15 cellular contexts compared by ENCODE assay signal in the genomic region with DNA sequence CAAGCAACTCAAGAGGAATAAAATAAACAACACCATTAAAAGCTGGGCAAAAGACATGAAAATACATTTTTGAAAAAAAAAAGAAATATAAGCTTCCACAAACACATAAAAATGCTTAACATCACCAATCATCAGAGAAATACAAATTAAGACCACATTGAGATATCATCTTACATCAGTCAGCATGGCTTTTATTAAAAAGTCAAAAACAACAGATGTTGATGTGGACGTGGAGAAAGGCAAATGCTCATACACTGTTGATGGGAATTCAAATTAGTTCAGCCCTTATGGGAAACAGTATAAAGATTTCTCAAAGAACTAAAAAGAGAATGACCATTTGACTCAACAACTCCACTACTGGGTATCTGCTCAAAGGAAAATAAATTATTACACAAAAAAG. TPM values are rescaled to one million over a fixed set of nuclear protein-coding genes. Genes with fewer than 3 reads are reported as not detected.
DNase-seq lines count a peak whose midpoint lies in the region; TF ChIP-seq lines count a peak whose summit lies in the region.
"Had no signal": no experiment of that assay in that cellular context is flagged by ENCODE, and none has a peak within 500 bp of the region (broad histone marks: within the 10 kb centered on the region; RNA-seq: fewer than 3 reads in every experiment).

No MANE protein-coding gene starts in this region.

- no peaks in the 10 kb centered on the region for H3K9me2 ChIP-seq in Karpas-422 (replicated peaks; ENCODE audit: insufficient read depth, low read length)

- no peaks in the 10 kb centered on the region for H3K27me3 ChIP-seq in BJ (ENCODE audit: control insufficient read depth, insufficient read depth, low read length)
- H3K27me3 ChIP-seq in Karpas-422 (ENCODE audit: low read length) = no peaks in the 10 kb centered on the region

- CTCF ChIA-PET in BJ (lab: Yijun Ruan, JAX) = no interaction called here

- no peak for TF ChIP-seq CTCF in BJ (IDR thresholded peaks at IDR 0.05; ENCODE audit: insufficient read depth, low read depth, low read length)

- H3K4me1 ChIP-seq in Karpas-422 (ENCODE audit: low read length) = no peaks in the 10 kb centered on the region
- H3K4me1 ChIP-seq: BE2C had no signal

- POLR2A ChIA-PET in BJ (lab: Charles Lee) = no interaction called here

- H3K4me3 ChIP-seq in BJ (ENCODE audit: low read depth, low read length) = no peak overlapping the region
- no peak overlapping the region for H3K4me3 ChIP-seq in Karpas-422 (ENCODE audit: low read length)
- H3K4me3 ChIP-seq: GM23248 had no signal

- H3K9ac ChIP-seq in Karpas-422 (ENCODE audit: low read length) = no peak overlapping the region
- H3K9ac ChIP-seq: GM23248 had no signal

- no peaks in the 10 kb centered on the region for H3K79me2 ChIP-seq in Karpas-422 (ENCODE audit: low read length)

- H2AFZ ChIP-seq in Karpas-422 (ENCODE audit: low read length) = no peak overlapping the region
- H2AFZ ChIP-seq: GM23248 had no signal

- no peaks in the 10 kb centered on the region for H4K20me1 ChIP-seq in Karpas-422 (ENCODE audit: insufficient read depth, low read depth, low read length)

- H3K36me3 ChIP-seq in BJ (ENCODE audit: control insufficient read depth, insufficient read depth, low read length) (no peaks in the 10 kb centered on the region), Karpas-422 (ENCODE audit: insufficient read depth, low read length) (no peaks in the 10 kb centered on the region)
- H3K36me3 ChIP-seq: BE2C had no signal

- no peaks in the 10 kb centered on the region for H3K9me3 ChIP-seq in Karpas-422 (ENCODE audit: low read length)
- H3K9me3 ChIP-seq: BE2C had no signal

- no peak overlapping the region for H3K27ac ChIP-seq in Karpas-422 (ENCODE audit: low read length)
- no peak overlapping the region for H3K27ac ChIP-seq in substantia nigra (ENCODE audit: low read depth, low read length, poor library complexity, severe bottlenecking)
- H3K27ac ChIP-seq: GM23248 had no signal

- DNase-seq in BJ (ENCODE audit: low read depth) = peak; percentile 37
- peak; percentile 9 for DNase-seq in Karpas-422
- peak; percentile 19 for DNase-seq in fibroblast of gingiva (ENCODE audit: low read depth)
- DNase-seq in activated T-cell treated with anti-CD3 and anti-CD28 coated beads, Interleukin-2, amount 50 U/mL, for 1 hour = no peak
- no peak for DNase-seq in substantia nigra (lab: John Stamatoyannopoulos, UW)
- DNase-seq in T1000 (lab: John Stamatoyannopoulos, UW) = no peak
- DNase-seq in NCI-H2029 (lab: John Stamatoyannopoulos, UW) = no peak
- DNase-seq: ACHN; BE2C; CD8-positive, alpha-beta T cell; COR-L47; DMS53; GM23248; KG1 had no signal

- no peak overlapping the region for H3K4me2 ChIP-seq in Karpas-422 (ENCODE audit: low read depth, low read length, poor library complexity, severe bottlenecking)

RNA-seq across cellular contexts. Expression of a gene that starts 59.6 kb away (rescaled TPM):
- polyA plus RNA-seq in BJ (2011; rRNA removed) = 5.6 and 11.2 TPM in 2 replicates
- 5.5 and 7.5 TPM in 2 replicates for polyA minus RNA-seq in BJ (2011; rRNA and poly(A)+ RNA removed)
- not detected in 2 replicates for total RNA-seq in Karpas-422 (2014; rRNA removed; shearing (Covaris generic); ENCODE audit: low replicate concordance)
- total RNA-seq: CD8-positive, alpha-beta T cell had no signal
- polyA plus RNA-seq: IgD-negative memory B cell had no signal

Comparison
In these comparisons a context has a peak if more than half of its experiments do, and no peak if none do; other contexts are left out.
1. DNase-seq: peak in BJ (single experiment), Karpas-422 (single experiment) and fibroblast of gingiva (single experiment); none in activated T-cell treated with anti-CD3 and anti-CD28 coated beads, Interleukin-2, amount 50 U/mL, for 1 hour (single experiment), substantia nigra (0 of 49), T1000 (single experiment) and NCI-H2029 (single experiment).